ENCODE assay signal across 1 cellular context in genomic region chr9:36832232-36832795, GRCh38.
TF ChIP-seq lines count a peak whose summit lies in the region.

No MANE protein-coding gene starts in this region.

TF ChIP-seq in GM23338, 12 proteins besides CTCF, POLR2A, EP300 and RAD21 (continued from another document):
- no peak for TF ChIP-seq ZNF462 (CRISPR knock-in tag; IDR thresholded peaks at IDR 0.05)
- no peak for TF ChIP-seq JUNB (IDR thresholded peaks at IDR 0.05; ENCODE audit: unreplicated experiment)
- no peak for TF ChIP-seq EZH2phosphoT487 (IDR thresholded peaks at IDR 0.05; ENCODE audit: unreplicated experiment)
- TF ChIP-seq POLR2AphosphoS5 (IDR thresholded peaks at IDR 0.05; ENCODE audit: low read depth), result no peak
- no peak for TF ChIP-seq NANOG (IDR thresholded peaks at IDR 0.05; ENCODE audit: borderline replicate concordance)
- TF ChIP-seq ZNF331 (CRISPR knock-in tag; IDR thresholded peaks at IDR 0.05; ENCODE audit: low read depth), result no peak
- no peak for TF ChIP-seq EZH2 (IDR thresholded peaks at IDR 0.05; ENCODE audit: low read depth, unreplicated experiment)
- no peak for TF ChIP-seq ZNF114 (CRISPR knock-in tag; IDR thresholded peaks at IDR 0.05)
